ENCODE assay signal across 8 cellular contexts in the genomic region with DNA sequence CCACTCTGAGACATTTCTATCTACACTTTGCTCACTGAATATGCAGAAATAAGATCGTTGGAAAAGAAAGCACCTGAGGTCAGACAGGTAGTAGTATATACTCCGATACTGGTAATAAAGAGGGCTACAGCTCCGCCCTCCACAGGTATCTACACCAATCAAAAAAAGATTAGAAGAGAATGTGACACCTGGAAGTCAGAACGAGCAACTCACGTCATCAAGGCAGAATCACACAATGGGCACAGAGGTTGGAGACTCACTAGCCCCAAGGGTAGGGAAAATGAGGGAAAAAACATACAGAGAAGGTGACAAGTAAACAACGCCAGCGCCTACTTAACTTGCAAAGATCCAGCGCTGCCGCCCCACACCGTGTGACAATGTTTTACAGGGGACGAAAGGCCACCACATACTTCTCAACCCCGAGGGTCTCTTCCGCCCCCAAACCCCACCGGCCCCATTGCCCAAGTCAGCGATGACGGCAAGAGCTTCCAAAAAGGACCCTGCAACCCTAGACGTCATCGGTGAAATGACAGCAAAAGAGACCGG. TPM values are rescaled to one million over a fixed set of nuclear protein-coding genes. Genes with fewer than 3 reads are reported as not detected.
DNase-seq lines count a peak whose midpoint lies in the region; ATAC-seq and TF ChIP-seq lines count a peak whose summit lies in the region.

No MANE protein-coding gene starts in this region.

- WGBS in mesendoderm (ENCODE audit: extremely low coverage, insufficient coverage, low lambda C conversion rate): no CpG with 5 or more reads among the region's 19 CpGs
- 1% methylated on average over 13 to 19 of the region's 19 CpGs for WGBS in testis, 2 donors

- H3K27me3 ChIP-seq in mesendoderm (ENCODE audit: insufficient read depth, low read length, poor library complexity): no peaks in the 10 kb centered on the region
- H3K27me3 ChIP-seq in testis: no peaks in the 10 kb centered on the region

- H2BK120ac ChIP-seq in mesendoderm (ENCODE audit: low read depth, low read length): no peak overlapping the region

- H3K9me3 ChIP-seq in testis: no peaks in the 10 kb centered on the region

- H3K27ac Mint-ChIP-seq in effector memory CD8-positive, alpha-beta T cell: peak overlapping the region; percentile 99 to 100

- peaks cover 14% of the 10 kb centered on the region for H3K36me3 Mint-ChIP-seq in effector memory CD8-positive, alpha-beta T cell (ENCODE audit: insufficient read depth)

- intact Hi-C loops in testis (cut with DNase I; ENCODE audit: low total_unique reads): no loop called here

- H3K4me1 ChIP-seq in mesendoderm (ENCODE audit: control insufficient read depth, low read depth, low read length): peaks cover 4% of the 10 kb centered on the region
- H3K4me1 ChIP-seq in testis: peaks cover 12% of the 10 kb centered on the region

- no peak for TF ChIP-seq POLR2A in testis (IDR thresholded peaks at IDR 0.05)

- H2BK5ac ChIP-seq in mesendoderm (ENCODE audit: low read length): no peak overlapping the region

- H2BK15ac ChIP-seq in mesendoderm (replicated peaks; ENCODE audit: low read depth): peak overlapping the region; percentile 38

- H3K36me3 ChIP-seq in mesendoderm (ENCODE audit: control insufficient read depth, insufficient read depth, low read length): no peaks in the 10 kb centered on the region
- H3K36me3 ChIP-seq in testis (ENCODE audit: low read depth, missing control alignments): no peaks in the 10 kb centered on the region

- TF ChIP-seq CTCF in WI38 (IDR thresholded peaks at IDR 0.05; ENCODE audit: low read depth, low read length): no peak
- no peak for TF ChIP-seq CTCF in testis (IDR thresholded peaks at IDR 0.05)

- no peak overlapping the region for H4K8ac ChIP-seq in mesendoderm (ENCODE audit: low read depth, low read length)

- H3K27ac ChIP-seq in mesendoderm (ENCODE audit: low read depth, low read length): peak overlapping the region; percentile 88
- peak overlapping the region; percentile 95 to 96 for H3K27ac ChIP-seq in testis

- H3K23ac ChIP-seq in mesendoderm (ENCODE audit: low read length): no peak overlapping the region

- H3K56ac ChIP-seq in mesendoderm (ENCODE audit: low read length): peak overlapping the region; percentile 89

- H3K18ac ChIP-seq in mesendoderm (ENCODE audit: low read length): peak overlapping the region; percentile 96

- peak overlapping the region; percentile 84 for H3K4me3 ChIP-seq in WI38 (ENCODE audit: low read depth, low read length)
- H3K4me3 ChIP-seq in mesendoderm (ENCODE audit: low read length): peak overlapping the region; percentile 62
- H3K4me3 ChIP-seq in testis: peak overlapping the region; percentile 80 to 87

- H2AK5ac ChIP-seq in mesendoderm (ENCODE audit: low read length): no peak overlapping the region

- H3K79me2 ChIP-seq in mesendoderm (ENCODE audit: control insufficient read depth, insufficient read depth, low read length): peaks cover 14% of the 10 kb centered on the region

- H3K4ac ChIP-seq in mesendoderm (ENCODE audit: low read depth, low read length): peak overlapping the region; percentile 78

- H3K4me1 Mint-ChIP-seq in effector memory CD8-positive, alpha-beta T cell (ENCODE audit: low read depth in 2 of 2): peaks cover 32 to 53% of the 10 kb centered on the region in 2 donors

- peak; percentile 27 for ATAC-seq in HG02588 (IDR thresholded peaks at IDR 0.05; ENCODE audit: unreplicated experiment)
- peak; percentile 57 for ATAC-seq in effector memory CD8-positive, alpha-beta T cell (replicated peaks)

- DNase-seq in activated T-cell treated with anti-CD3 and anti-CD28 coated beads for 1 hour (ENCODE audit: low read depth) (peak; percentile 19), NCI-H1436 treated with DMSO at 0.1 percent for 48 hours (lab: John Stamatoyannopoulos, UW) (peak; percentile 39), mesendoderm (peak; percentile 95), testis (peak; percentile 54)
- no peak for DNase-seq in activated T-cell treated with anti-CD3 and anti-CD28 coated beads, Interleukin-2, amount 50 U/mL, for 48 hours
- peak; percentile 54 to 58 (median 56) for DNase-seq in effector memory CD8-positive, alpha-beta T cell

- no peaks in the 10 kb centered on the region for H3K79me1 ChIP-seq in mesendoderm (ENCODE audit: low read length)

- peak overlapping the region; percentile 75 for H3K9ac ChIP-seq in mesendoderm (ENCODE audit: low read length)

- peak overlapping the region; percentile 81 for H3K4me2 ChIP-seq in mesendoderm (ENCODE audit: low read length)

- H4K5ac ChIP-seq in mesendoderm (ENCODE audit: low read length): no peak overlapping the region

- H3K4me3 Mint-ChIP-seq in effector memory CD8-positive, alpha-beta T cell: peak overlapping the region; percentile 87 to 97

- no peaks in the 10 kb centered on the region for H3K27me3 Mint-ChIP-seq in effector memory CD8-positive, alpha-beta T cell

- no peaks in the 10 kb centered on the region for H3K9me3 Mint-ChIP-seq in effector memory CD8-positive, alpha-beta T cell

RNA-seq across cellular contexts. Expression of a gene that starts 0.7 kb away (rescaled TPM):
- 18.1 TPM for polyA plus RNA-seq in mesendoderm (2013, experiment 1 of 2)
- polyA plus RNA-seq in mesendoderm (2013, experiment 2 of 2): 17.5 TPM
- total RNA-seq in testis: 10 to 100 TPM; 49.2 to 54.4 TPM
- 43.0 TPM for polyA plus RNA-seq in testis (ENCODE audit: insufficient read depth, low read depth, low replicate concordance)

Comparison
In these comparisons a context has a peak if more than half of its experiments do, and no peak if none do; other contexts are left out.
1. DNase-seq: peak in activated T-cell treated with anti-CD3 and anti-CD28 coated beads for 1 hour (single experiment), NCI-H1436 treated with DMSO at 0.1 percent for 48 hours (single experiment), effector memory CD8-positive, alpha-beta T cell (3 of 3), mesendoderm (single experiment) and testis (single experiment); none in activated T-cell treated with anti-CD3 and anti-CD28 coated beads, Interleukin-2, amount 50 U/mL, for 48 hours (0 of 2).
2. Peak in every context shown above with its lines, with median percentiles within 50 percentile points of each other: H3K4me3 ChIP-seq.